ENCODE assay signal across 1 cellular context in the genomic region with DNA sequence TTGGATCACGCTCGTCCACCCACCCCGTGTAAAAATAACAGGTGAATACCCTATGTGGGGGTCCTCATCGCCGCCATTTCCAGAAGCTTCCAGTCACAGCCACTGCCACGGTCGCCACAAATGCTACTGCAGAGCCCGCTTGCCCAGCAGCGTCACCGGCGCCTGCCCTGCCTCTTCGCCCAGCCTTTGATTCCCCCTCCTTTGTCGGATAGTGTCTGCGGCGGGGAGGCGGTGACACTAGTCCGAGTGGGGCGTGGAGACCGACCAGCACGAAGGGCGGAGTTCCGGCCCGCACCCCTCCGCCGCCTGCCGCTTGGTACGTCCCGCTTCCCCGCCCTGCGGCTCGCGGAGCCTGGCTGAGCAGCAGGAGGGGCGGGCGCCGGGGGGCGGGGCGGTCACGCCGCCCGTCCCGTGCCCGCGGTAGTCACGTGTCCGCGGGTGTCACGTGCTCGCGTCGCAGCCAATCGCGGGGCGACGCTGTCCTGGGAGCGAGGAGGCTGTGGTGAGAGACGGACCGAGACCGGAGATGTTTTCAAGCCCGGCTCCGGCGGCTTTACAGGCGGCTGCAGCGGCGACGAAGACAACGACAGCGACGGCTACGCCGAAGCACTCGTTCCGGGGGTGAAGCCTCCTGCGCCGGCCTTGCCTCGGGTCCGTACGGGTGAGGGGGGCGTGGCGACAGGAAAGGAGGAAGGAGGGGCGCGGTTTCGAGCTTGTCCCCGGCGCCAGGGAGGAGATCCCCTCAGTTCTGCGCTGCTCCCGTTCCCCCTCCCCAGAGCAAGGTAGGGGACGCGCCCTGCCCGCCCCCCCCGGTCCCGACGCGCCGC.
TF ChIP-seq lines count a peak whose summit lies in the region.

A gene (plus strand): TSS at position 467 of the 827 bp plus-strand sequence. CDS start 45,652 bp downstream, outside the sequence.

TF ChIP-seq in HepG2, 621 proteins besides CTCF, POLR2A, EP300 and RAD21 (continued from another document and continues in another):
- TF ChIP-seq ZNF383 (CRISPR knock-in tag; IDR thresholded peaks at IDR 0.05; ENCODE audit: borderline replicate concordance): peak; percentile 78; the same call in 1 of the 2 replicates
- TF ChIP-seq ZBTB20 (CRISPR knock-in tag; IDR thresholded peaks at IDR 0.05; ENCODE audit: borderline replicate concordance, low read depth): no peak
- TF ChIP-seq MTF1 (CRISPR knock-in tag; IDR thresholded peaks at IDR 0.05): no peak
- TF ChIP-seq, protein P1, sequence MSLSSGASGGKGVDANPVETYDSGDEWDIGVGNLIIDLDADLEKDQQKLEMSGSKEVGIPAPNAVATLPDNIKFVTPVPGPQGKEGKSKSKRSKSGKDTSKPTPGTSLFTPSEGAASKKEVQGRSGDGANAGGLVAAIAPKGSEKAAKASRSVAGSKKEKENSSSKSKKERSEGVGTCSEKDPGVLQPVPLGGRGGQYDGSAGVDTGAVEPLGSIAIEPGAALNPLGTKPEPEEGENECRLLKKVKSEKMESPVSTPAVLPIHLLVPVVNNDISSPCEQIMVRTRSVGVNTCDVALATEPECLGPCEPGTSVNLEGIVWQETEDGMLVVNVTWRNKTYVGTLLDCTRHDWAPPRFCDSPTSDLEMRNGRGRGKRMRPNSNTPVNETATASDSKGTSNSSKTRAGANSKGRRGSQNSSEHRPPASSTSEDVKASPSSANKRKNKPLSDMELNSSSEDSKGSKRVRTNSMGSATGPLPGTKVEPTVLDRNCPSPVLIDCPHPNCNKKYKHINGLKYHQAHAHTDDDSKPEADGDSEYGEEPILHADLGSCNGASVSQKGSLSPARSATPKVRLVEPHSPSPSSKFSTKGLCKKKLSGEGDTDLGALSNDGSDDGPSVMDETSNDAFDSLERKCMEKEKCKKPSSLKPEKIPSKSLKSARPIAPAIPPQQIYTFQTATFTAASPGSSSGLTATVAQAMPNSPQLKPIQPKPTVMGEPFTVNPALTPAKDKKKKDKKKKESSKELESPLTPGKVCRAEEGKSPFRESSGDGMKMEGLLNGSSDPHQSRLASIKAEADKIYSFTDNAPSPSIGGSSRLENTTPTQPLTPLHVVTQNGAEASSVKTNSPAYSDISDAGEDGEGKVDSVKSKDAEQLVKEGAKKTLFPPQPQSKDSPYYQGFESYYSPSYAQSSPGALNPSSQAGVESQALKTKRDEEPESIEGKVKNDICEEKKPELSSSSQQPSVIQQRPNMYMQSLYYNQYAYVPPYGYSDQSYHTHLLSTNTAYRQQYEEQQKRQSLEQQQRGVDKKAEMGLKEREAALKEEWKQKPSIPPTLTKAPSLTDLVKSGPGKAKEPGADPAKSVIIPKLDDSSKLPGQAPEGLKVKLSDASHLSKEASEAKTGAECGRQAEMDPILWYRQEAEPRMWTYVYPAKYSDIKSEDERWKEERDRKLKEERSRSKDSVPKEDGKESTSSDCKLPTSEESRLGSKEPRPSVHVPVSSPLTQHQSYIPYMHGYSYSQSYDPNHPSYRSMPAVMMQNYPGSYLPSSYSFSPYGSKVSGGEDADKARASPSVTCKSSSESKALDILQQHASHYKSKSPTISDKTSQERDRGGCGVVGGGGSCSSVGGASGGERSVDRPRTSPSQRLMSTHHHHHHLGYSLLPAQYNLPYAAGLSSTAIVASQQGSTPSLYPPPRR (CRISPR knock-in tag; IDR thresholded peaks at IDR 0.05; ENCODE audit: borderline replicate concordance): peak; percentile 44
- TF ChIP-seq RBAK (CRISPR knock-in tag; IDR thresholded peaks at IDR 0.05): no peak
- 0 out of 2 replicates have a peak, but pooled peaks have one; percentile 26 for TF ChIP-seq ZNF136 (CRISPR knock-in tag; IDR thresholded peaks at IDR 0.05; ENCODE audit: low read depth)
- peak; percentile 96; the same call in 1 of the 2 replicates for TF ChIP-seq ZNF879 (CRISPR knock-in tag; IDR thresholded peaks at IDR 0.05)
- TF ChIP-seq ZNF782 (CRISPR knock-in tag; IDR thresholded peaks at IDR 0.05; ENCODE audit: borderline replicate concordance): no peak; the same call in 1 of the 2 replicates
- TF ChIP-seq SRY (CRISPR knock-in tag; IDR thresholded peaks at IDR 0.05): 0 out of 2 replicates have a peak, but pooled peaks have one; percentile 58
- peak; percentile 92 for TF ChIP-seq RBFOX2 (IDR thresholded peaks at IDR 0.05; ENCODE audit: low read depth, low read length)
- TF ChIP-seq ZNF557 (CRISPR knock-in tag; IDR thresholded peaks at IDR 0.05): peak; percentile 34; the same call in 1 of the 2 replicates
- TF ChIP-seq, protein P2, sequence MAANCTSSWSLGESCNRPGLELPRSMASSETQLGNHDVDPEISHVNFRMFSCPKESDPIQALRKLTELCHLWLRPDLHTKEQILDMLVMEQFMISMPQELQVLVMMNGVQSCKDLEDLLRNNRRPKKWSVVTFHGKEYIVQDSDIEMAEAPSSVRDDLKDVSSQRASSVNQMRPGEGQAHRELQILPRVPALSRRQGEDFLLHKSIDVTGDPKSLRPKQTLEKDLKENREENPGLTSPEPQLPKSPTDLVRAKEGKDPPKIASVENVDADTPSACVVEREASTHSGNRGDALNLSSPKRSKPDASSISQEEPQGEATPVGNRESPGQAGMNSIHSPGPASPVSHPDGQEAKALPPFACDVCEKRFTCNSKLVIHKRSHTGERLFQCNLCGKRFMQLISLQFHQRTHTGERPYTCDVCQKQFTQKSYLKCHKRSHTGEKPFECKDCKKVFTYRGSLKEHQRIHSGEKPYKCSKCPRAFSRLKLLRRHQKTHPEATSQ (CRISPR knock-in tag; IDR thresholded peaks at IDR 0.05; ENCODE audit: borderline replicate concordance): peak; percentile 22; the same call in 1 of the 2 replicates
- TF ChIP-seq KDM6A (CRISPR knock-in tag; IDR thresholded peaks at IDR 0.05; ENCODE audit: low read depth): no peak
- TF ChIP-seq MED13 (CRISPR knock-in tag; IDR thresholded peaks at IDR 0.05): 0 out of 2 replicates have a peak, but pooled peaks have one; percentile 45
- peak; percentile 81 for TF ChIP-seq SALL1 (CRISPR knock-in tag; IDR thresholded peaks at IDR 0.05)
- peak; percentile 59; the same call in 1 of the 2 replicates for TF ChIP-seq ZBTB38 (CRISPR knock-in tag; IDR thresholded peaks at IDR 0.05)
- TF ChIP-seq ZNF496 (CRISPR knock-in tag; IDR thresholded peaks at IDR 0.05; ENCODE audit: insufficient replicate concordance): no peak
- peak; percentile 58 for TF ChIP-seq HES4 (CRISPR knock-in tag; IDR thresholded peaks at IDR 0.05; ENCODE audit: borderline replicate concordance)
- TF ChIP-seq ZMAT3 (CRISPR knock-in tag; conservative IDR thresholded peaks at IDR 0.05): peak; percentile 90
- no peak for TF ChIP-seq ZNF124 (CRISPR knock-in tag; IDR thresholded peaks at IDR 0.05)
- TF ChIP-seq, protein P3, sequence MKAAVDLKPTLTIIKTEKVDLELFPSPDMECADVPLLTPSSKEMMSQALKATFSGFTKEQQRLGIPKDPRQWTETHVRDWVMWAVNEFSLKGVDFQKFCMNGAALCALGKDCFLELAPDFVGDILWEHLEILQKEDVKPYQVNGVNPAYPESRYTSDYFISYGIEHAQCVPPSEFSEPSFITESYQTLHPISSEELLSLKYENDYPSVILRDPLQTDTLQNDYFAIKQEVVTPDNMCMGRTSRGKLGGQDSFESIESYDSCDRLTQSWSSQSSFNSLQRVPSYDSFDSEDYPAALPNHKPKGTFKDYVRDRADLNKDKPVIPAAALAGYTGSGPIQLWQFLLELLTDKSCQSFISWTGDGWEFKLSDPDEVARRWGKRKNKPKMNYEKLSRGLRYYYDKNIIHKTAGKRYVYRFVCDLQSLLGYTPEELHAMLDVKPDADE (CRISPR knock-in tag; IDR thresholded peaks at IDR 0.05): no peak
- TF ChIP-seq CREB1 (IDR thresholded peaks at IDR 0.05): 0 out of 2 replicates have a peak, but pooled peaks have one; percentile 45
- TF ChIP-seq CREB1 (CRISPR knock-in tag; IDR thresholded peaks at IDR 0.05): no peak
- TF ChIP-seq, protein P4, sequence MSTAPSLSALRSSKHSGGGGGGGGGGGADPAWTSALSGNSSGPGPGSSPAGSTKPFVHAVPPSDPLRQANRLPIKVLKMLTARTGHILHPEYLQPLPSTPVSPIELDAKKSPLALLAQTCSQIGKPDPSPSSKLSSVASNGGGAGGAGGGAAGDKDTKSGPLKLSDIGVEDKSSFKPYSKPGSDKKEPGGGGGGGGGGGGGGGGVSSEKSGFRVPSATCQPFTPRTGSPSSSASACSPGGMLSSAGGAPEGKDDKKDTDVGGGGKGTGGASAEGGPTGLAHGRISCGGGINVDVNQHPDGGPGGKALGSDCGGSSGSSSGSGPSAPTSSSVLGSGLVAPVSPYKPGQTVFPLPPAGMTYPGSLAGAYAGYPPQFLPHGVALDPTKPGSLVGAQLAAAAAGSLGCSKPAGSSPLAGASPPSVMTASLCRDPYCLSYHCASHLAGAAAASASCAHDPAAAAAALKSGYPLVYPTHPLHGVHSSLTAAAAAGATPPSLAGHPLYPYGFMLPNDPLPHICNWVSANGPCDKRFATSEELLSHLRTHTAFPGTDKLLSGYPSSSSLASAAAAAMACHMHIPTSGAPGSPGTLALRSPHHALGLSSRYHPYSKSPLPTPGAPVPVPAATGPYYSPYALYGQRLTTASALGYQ (CRISPR knock-in tag; IDR thresholded peaks at IDR 0.05): peak; percentile 51; the same call in 1 of the 2 replicates
- 0 out of 2 replicates have a peak, but pooled peaks have one; percentile 20 for TF ChIP-seq ZFP82 (CRISPR knock-in tag; IDR thresholded peaks at IDR 0.05; ENCODE audit: borderline replicate concordance)
- peak; percentile 87 for TF ChIP-seq NFYB (CRISPR knock-in tag; IDR thresholded peaks at IDR 0.05)
- peak; percentile 96 for TF ChIP-seq ZSCAN29 (CRISPR knock-in tag; conservative IDR thresholded peaks at IDR 0.05)
- TF ChIP-seq, protein P5, sequence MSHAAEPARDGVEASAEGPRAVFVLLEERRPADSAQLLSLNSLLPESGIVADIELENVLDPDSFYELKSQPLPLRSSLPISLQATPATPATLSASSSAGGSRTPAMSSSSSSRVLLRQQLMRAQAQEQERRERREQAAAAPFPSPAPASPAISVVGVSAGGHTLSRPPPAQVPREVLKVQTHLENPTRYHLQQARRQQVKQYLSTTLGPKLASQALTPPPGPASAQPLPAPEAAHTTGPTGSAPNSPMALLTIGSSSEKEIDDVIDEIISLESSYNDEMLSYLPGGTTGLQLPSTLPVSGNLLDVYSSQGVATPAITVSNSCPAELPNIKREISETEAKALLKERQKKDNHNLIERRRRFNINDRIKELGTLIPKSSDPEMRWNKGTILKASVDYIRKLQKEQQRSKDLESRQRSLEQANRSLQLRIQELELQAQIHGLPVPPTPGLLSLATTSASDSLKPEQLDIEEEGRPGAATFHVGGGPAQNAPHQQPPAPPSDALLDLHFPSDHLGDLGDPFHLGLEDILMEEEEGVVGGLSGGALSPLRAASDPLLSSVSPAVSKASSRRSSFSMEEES (CRISPR knock-in tag; IDR thresholded peaks at IDR 0.05): peak; percentile 83
- peak; percentile 23; the same call in 1 of the 2 replicates for TF ChIP-seq ZNF891 (CRISPR knock-in tag; IDR thresholded peaks at IDR 0.05)
- TF ChIP-seq, protein P6, sequence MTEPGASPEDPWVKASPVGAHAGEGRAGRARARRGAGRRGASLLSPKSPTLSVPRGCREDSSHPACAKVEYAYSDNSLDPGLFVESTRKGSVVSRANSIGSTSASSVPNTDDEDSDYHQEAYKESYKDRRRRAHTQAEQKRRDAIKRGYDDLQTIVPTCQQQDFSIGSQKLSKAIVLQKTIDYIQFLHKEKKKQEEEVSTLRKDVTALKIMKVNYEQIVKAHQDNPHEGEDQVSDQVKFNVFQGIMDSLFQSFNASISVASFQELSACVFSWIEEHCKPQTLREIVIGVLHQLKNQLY (CRISPR knock-in tag; IDR thresholded peaks at IDR 0.05): peak; percentile 69
- TF ChIP-seq, protein P7, sequence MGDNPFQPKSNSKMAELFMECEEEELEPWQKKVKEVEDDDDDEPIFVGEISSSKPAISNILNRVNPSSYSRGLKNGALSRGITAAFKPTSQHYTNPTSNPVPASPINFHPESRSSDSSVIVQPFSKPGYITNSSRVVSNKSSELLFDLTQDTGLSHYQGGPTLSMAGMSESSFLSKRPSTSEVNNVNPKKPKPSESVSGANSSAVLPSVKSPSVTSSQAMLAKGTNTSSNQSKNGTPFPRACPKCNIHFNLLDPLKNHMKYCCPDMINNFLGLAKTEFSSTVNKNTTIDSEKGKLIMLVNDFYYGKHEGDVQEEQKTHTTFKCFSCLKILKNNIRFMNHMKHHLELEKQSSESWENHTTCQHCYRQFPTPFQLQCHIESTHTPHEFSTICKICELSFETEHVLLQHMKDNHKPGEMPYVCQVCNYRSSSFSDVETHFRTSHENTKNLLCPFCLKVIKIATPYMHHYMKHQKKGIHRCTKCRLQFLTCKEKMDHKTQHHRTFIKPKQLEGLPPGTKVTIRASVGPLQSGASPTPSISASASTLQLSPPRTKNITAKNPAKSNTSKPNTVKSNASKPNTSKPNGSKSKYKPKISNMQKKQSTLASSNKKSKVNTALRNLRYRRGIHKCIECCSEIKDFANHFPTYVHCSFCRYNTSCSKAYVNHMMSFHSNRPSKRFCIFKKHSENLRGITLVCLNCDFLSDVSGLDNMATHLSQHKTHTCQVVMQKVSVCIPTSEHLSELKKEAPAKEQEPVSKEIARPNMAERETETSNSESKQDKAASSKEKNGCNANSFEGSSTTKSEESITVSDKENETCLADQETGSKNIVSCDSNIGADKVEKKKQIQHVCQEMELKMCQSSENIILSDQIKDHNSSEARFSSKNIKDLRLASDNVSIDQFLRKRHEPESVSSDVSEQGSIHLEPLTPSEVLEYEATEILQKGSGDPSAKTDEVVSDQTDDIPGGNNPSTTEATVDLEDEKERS (CRISPR knock-in tag; IDR thresholded peaks at IDR 0.05): no peak; the same call in 1 of the 2 replicates
- TF ChIP-seq, protein P8, sequence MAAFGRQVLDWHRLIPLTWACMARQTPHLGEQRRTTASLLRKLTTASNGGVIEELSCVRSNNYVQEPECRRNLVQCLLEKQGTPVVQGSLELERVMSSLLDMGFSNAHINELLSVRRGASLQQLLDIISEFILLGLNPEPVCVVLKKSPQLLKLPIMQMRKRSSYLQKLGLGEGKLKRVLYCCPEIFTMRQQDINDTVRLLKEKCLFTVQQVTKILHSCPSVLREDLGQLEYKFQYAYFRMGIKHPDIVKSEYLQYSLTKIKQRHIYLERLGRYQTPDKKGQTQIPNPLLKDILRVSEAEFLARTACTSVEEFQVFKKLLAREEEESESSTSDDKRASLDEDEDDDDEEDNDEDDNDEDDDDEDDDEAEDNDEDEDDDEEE (CRISPR knock-in tag; IDR thresholded peaks at IDR 0.05): no peak
- TF ChIP-seq NR2C2 (CRISPR knock-in tag; IDR thresholded peaks at IDR 0.05; ENCODE audit: borderline replicate concordance): peak; percentile 66
- TF ChIP-seq, protein P9, sequence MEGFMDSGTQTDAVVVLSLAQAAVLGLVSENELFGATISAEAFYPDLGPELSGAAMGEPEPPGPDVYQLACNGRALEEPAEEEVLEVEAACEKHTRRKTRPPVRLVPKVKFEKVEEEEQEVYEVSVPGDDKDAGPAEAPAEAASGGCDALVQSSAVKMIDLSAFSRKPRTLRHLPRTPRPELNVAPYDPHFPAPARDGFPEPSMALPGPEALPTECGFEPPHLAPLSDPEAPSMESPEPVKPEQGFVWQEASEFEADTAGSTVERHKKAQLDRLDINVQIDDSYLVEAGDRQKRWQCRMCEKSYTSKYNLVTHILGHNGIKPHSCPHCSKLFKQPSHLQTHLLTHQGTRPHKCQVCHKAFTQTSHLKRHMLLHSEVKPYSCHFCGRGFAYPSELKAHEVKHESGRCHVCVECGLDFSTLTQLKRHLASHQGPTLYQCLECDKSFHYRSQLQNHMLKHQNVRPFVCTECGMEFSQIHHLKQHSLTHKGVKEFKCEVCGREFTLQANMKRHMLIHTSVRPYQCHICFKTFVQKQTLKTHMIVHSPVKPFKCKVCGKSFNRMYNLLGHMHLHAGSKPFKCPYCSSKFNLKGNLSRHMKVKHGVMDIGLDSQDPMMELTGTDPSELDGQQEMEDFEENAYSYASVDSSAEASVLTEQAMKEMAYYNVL (CRISPR knock-in tag; IDR thresholded peaks at IDR 0.05; ENCODE audit: borderline replicate concordance): peak; percentile 83; the same call in 1 of the 2 replicates
- peak; percentile 99 for TF ChIP-seq ARNTL (CRISPR knock-in tag; IDR thresholded peaks at IDR 0.05)
- TF ChIP-seq LCORL (IDR thresholded peaks at IDR 0.05): no peak
- peak; percentile 37; the same call in 1 of the 2 replicates for TF ChIP-seq LCORL (CRISPR knock-in tag; IDR thresholded peaks at IDR 0.05)
